Comparison of ENCODE assay signal across 10 cellular contexts in the genomic region with DNA sequence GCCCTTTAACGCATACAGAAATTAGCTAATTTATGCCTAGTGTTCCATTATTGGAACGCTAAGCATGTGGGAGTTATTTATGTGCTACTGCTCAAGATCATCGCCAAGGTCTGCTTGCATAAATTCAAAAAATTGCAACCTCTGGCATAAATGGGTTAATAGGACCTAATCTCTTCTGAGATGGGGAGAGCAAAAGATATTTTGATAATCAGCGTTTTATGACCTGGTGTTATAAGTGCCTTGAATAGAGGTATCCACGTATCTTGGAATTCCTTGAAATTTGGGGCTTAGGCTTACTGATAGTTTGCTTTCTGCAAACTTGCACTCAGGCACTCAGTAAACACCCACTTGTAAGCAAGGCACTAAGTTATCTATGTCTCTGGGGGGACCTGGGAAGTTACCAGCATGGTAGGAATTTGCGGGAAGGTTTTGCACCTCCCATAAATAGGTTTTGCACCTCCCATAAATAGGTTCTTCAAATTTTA. TPM values are rescaled to one million over a fixed set of nuclear protein-coding genes. Genes with fewer than 3 reads are reported as not detected.
DNase-seq lines count a peak whose midpoint lies in the region; ATAC-seq and TF ChIP-seq lines count a peak whose summit lies in the region.
"Had no signal": no experiment of that assay in that cellular context is flagged by ENCODE, and none has a peak within 500 bp of the region (broad histone marks: within the 10 kb centered on the region; RNA-seq: fewer than 3 reads in every experiment).

No MANE protein-coding gene starts in this region.

- peak overlapping the region; percentile 89 for H3K4me3 Mint-ChIP-seq in endodermal cell

- peaks cover 20% of the 10 kb centered on the region for H3K79me2 ChIP-seq in OCI-LY3 (ENCODE audit: low read length)
- peaks cover 18% of the 10 kb centered on the region for H3K79me2 ChIP-seq in parathyroid adenoma

- peak overlapping the region; percentile 26 for H3K27ac Mint-ChIP-seq in endodermal cell

- DNase-seq in endodermal cell: no peak
- DNase-seq in amygdala (lab: John Stamatoyannopoulos, UW): no peak
- DNase-seq in KG1 (lab: John Stamatoyannopoulos, UW): no peak
- DNase-seq: effector CD8-positive, alpha-beta T cell had no signal

- H3K4me2 ChIP-seq in OCI-LY3 (ENCODE audit: low read length): peak overlapping the region; percentile 72
- H3K4me2 ChIP-seq in parathyroid adenoma (ENCODE audit: low read length): peak overlapping the region; percentile 81

- H3K4me1 ChIP-seq in ES-I3 (ENCODE audit: insufficient read depth, low read length): peaks cover 11% of the 10 kb centered on the region
- peaks cover 42% of the 10 kb centered on the region for H3K4me1 ChIP-seq in OCI-LY3 (ENCODE audit: low read length)
- no peaks in the 10 kb centered on the region for H3K4me1 ChIP-seq in endodermal cell (ENCODE audit: control insufficient read depth, insufficient read depth, low read length)
- H3K4me1 ChIP-seq in parathyroid adenoma: peaks cover 4% of the 10 kb centered on the region

- no peaks in the 10 kb centered on the region for H3K9me3 Mint-ChIP-seq in endodermal cell

- H3K9ac ChIP-seq in ES-I3 (ENCODE audit: low read depth, low read length) (peak overlapping the region; percentile 94; the same call in 1 of the 2 replicates), OCI-LY3 (ENCODE audit: low read length) (no peak overlapping the region), endodermal cell (ENCODE audit: extremely low read depth, low read length, poor library complexity, severe bottlenecking) (peak overlapping the region; percentile 93), parathyroid adenoma (no peak overlapping the region)

- no peak overlapping the region for H3K27ac ChIP-seq in OCI-LY3 (ENCODE audit: low read length)
- H3K27ac ChIP-seq in endodermal cell (ENCODE audit: low read depth, low read length): no peak overlapping the region
- no peak overlapping the region for H3K27ac ChIP-seq in parathyroid adenoma

- H3K36me3 Mint-ChIP-seq in endodermal cell (ENCODE audit: low read depth): peaks cover 14% of the 10 kb centered on the region

- H2AFZ ChIP-seq in OCI-LY3 (ENCODE audit: low read depth, low read length) (no peak overlapping the region), parathyroid adenoma (no peak overlapping the region)

- H3K27me3 ChIP-seq in OCI-LY3 (ENCODE audit: low read depth, low read length) (peaks cover 19% of the 10 kb centered on the region), endodermal cell (ENCODE audit: control insufficient read depth, insufficient read depth, low read length, poor library complexity, severe bottlenecking) (no peaks in the 10 kb centered on the region), parathyroid adenoma (ENCODE audit: control insufficient read depth, insufficient read depth, low read length) (no peaks in the 10 kb centered on the region)

- H4K20me1 ChIP-seq in OCI-LY3 (ENCODE audit: insufficient read depth, low read length): peaks cover 46% of the 10 kb centered on the region

- H3K36me3 ChIP-seq in ES-I3 (ENCODE audit: insufficient read depth, low read length) (peaks cover 12% of the 10 kb centered on the region), OCI-LY3 (replicated peaks; ENCODE audit: low read depth, low read length) (peaks cover 12% of the 10 kb centered on the region), endodermal cell (ENCODE audit: control insufficient read depth, insufficient read depth, low read length) (peaks cover 38% of the 10 kb centered on the region), parathyroid adenoma (ENCODE audit: control insufficient read depth, insufficient read depth, low read length) (no peaks in the 10 kb centered on the region)

- ATAC-seq in GM18519 (IDR thresholded peaks at IDR 0.05; ENCODE audit: low FRiP score, unreplicated experiment): no peak
- ATAC-seq in GM19328 (IDR thresholded peaks at IDR 0.05; ENCODE audit: unreplicated experiment): no peak
- ATAC-seq: sciatic nerve had no signal

- peaks cover 2% of the 10 kb centered on the region for H3K27me3 Mint-ChIP-seq in endodermal cell (ENCODE audit: insufficient read depth)

- 93 to 94% methylated on average over 5 to 6 of the region's 6 CpGs for WGBS in endodermal cell (ENCODE audit: insufficient coverage in 1 of 2, insufficient read length in 1 of 2), 2 experiments

- H3K9me3 ChIP-seq in ES-I3 (ENCODE audit: control insufficient read depth, insufficient read depth, low read length) (no peaks in the 10 kb centered on the region; the same call in 1 of the 2 replicates), OCI-LY3 (ENCODE audit: insufficient read depth, low read length) (no peaks in the 10 kb centered on the region), endodermal cell (ENCODE audit: control insufficient read depth, low read length) (no peaks in the 10 kb centered on the region), parathyroid adenoma (ENCODE audit: control insufficient read depth, low read length) (no peaks in the 10 kb centered on the region)

- no peak for TF ChIP-seq CTCF in OCI-LY3 (IDR thresholded peaks at IDR 0.05; ENCODE audit: low read depth, low read length)
- TF ChIP-seq CTCF in endodermal cell (conservative IDR thresholded peaks at IDR 0.05): no peak
- no peak for TF ChIP-seq CTCF in parathyroid adenoma (IDR thresholded peaks at IDR 0.05)

- peaks cover 27% of the 10 kb centered on the region for H3K4me1 Mint-ChIP-seq in endodermal cell

- H3K4me3 ChIP-seq in OCI-LY3 (ENCODE audit: low read length) (peak overlapping the region; percentile 81), endodermal cell (ENCODE audit: low read length) (peak overlapping the region; percentile 97), parathyroid adenoma (ENCODE audit: low read depth, low read length) (peak overlapping the region; percentile 97)

RNA-seq across cellular contexts. Expression of a gene that starts 1.8 kb away (rescaled TPM):
- 100 to 1,000 TPM; 230 to 288 TPM for total RNA-seq in endodermal cell
- polyA plus RNA-seq in endodermal cell (2013, experiment 1 of 2): 195 TPM
- 208 TPM for polyA plus RNA-seq in endodermal cell (2013, experiment 2 of 2)

Comparison
In these comparisons a context has a peak if more than half of its experiments do, and no peak if none do; other contexts are left out.
1. H3K9ac ChIP-seq: peak in ES-I3 (single experiment) and endodermal cell (single experiment); none in OCI-LY3 (single experiment) and parathyroid adenoma (single experiment).
2. Peak in every context shown above with its lines, with median percentiles within 50 percentile points of each other: H3K4me3 ChIP-seq.